8 cellular contexts compared by ENCODE assay signal in the genomic region with DNA sequence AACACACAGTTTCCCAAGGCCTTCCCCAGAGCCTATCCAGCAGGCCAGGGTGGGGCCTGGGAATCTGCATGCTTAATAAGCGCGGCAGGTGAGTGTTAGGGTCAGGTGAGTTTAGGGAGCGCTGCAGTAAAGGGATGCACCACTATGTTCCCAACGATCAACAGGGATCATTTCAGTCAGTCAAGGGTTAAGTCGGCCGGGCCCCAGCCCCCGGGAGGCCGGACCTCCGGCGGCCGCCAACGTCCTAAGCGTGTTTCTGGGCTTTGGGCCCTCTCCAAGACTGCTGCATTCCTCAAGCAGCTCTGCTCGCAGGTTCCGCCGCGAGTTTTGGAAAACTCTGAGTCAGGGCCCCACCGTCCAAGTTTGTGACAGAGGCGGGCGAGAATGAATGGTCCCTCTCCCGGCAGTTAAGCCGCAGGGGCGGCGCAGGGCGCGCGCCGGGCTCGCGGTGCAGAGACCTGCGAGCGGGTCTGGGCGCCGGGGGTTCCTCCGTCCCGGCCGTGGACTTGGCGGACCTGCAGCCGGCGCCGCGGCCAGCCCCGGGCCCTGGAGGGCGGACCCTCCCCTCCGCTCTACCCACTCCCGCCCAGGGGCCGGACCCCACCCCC.
DNase-seq lines count a peak whose midpoint lies in the region; ATAC-seq and TF ChIP-seq lines count a peak whose summit lies in the region.

No MANE protein-coding gene starts in this region.

- H3K18ac ChIP-seq in neuronal stem cell (ENCODE audit: low read length) = peak overlapping the region; percentile 44

- H2BK15ac ChIP-seq in neuronal stem cell (ENCODE audit: low read length) = no peak overlapping the region

- no peaks in the 10 kb centered on the region; the same call in 1 of the 2 replicates for H3K36me3 ChIP-seq in Panc1 (ENCODE audit: control insufficient read depth, insufficient read depth, low read length)
- no peaks in the 10 kb centered on the region for H3K36me3 ChIP-seq in neuronal stem cell (replicated peaks in 1 of 2; ENCODE audit: control insufficient read depth in 2 of 2, insufficient read depth in 2 of 2, low read length in 2 of 2)

- no peak overlapping the region for H2AK5ac ChIP-seq in neuronal stem cell (ENCODE audit: low read depth, low read length)

- peak overlapping the region; percentile 25 for H3K9ac ChIP-seq in neuronal stem cell (ENCODE audit: low read depth, low read length, poor library complexity)

- H2BK120ac ChIP-seq in neuronal stem cell (ENCODE audit: low read depth, low read length) = peak overlapping the region; percentile 68

- H3K14ac ChIP-seq in neuronal stem cell (ENCODE audit: low read length) = peak overlapping the region; percentile 32

- no peaks in the 10 kb centered on the region for H3K4me1 Mint-ChIP-seq in T-helper 17 cell

- in situ Hi-C loops in Panc1 (cut with HindIII; ENCODE audit: low pct_unique_long_range_greater_than_20kb, low sequenced_read_pairs) = no loop called here

- peak overlapping the region; percentile 87 for H2AFZ ChIP-seq in neuronal stem cell (ENCODE audit: low read length)

- 0 out of 2 replicates have a peak, but pooled peaks cover 4% of the 10 kb centered on the region for H3K4me1 ChIP-seq in Panc1 (ENCODE audit: control insufficient read depth, insufficient read depth, low read length)
- peaks cover 0 to 19% of the 10 kb centered on the region in 2 donors for H3K4me1 ChIP-seq in neuronal stem cell (ENCODE audit: control insufficient read depth in 2 of 2, insufficient read depth in 1 of 2, low read depth in 1 of 2, low read length in 2 of 2)

- H3K9me3 ChIP-seq in Panc1 (ENCODE audit: control insufficient read depth, insufficient read depth, low read depth, low read length) (no peaks in the 10 kb centered on the region), neuronal stem cell (replicated peaks in 1 of 2; ENCODE audit: control insufficient read depth in 2 of 2, insufficient read depth in 1 of 2, low read depth in 1 of 2, low read length in 2 of 2) (peaks cover 0 to 3% of the 10 kb centered on the region in 2 donors), T-helper 17 cell (ENCODE audit: control insufficient read depth, low read length, poor library complexity, severe bottlenecking) (no peaks in the 10 kb centered on the region)

- H2BK12ac ChIP-seq in neuronal stem cell (ENCODE audit: low read length) = no peak overlapping the region

- TF ChIP-seq CTCF in Panc1 (IDR thresholded peaks at IDR 0.05) = no peak
- TF ChIP-seq CTCF in fibroblast of villous mesenchyme (IDR thresholded peaks at IDR 0.05; ENCODE audit: insufficient read depth, low read depth, low read length) = no peak

- no peak overlapping the region for H3K4me3 Mint-ChIP-seq in T-helper 17 cell

- intact Hi-C loops in Panc1 (cut with micrococcal nuclease; ENCODE audit: unreplicated experiment) = no loop called here

- peaks cover 31% of the 10 kb centered on the region for H3K27me3 ChIP-seq in Panc1 (ENCODE audit: control insufficient read depth, insufficient read depth, low read length)
- H3K27me3 ChIP-seq in neuronal stem cell (ENCODE audit: control insufficient read depth in 3 of 3, insufficient read depth in 3 of 3, low read depth in 1 of 3, low read length in 3 of 3) = peaks cover 0 to 75% (median 11%) of the 10 kb centered on the region in 3 experiments

- ATAC-seq in Panc1 (peak; percentile 60), HG03175 (IDR thresholded peaks at IDR 0.05; ENCODE audit: unreplicated experiment) (no peak), T-helper 17 cell (no peak), HG03439 (IDR thresholded peaks at IDR 0.05; ENCODE audit: unreplicated experiment) (no peak)

- H3K4me2 ChIP-seq in neuronal stem cell (ENCODE audit: insufficient read depth, low read length, poor library complexity, severe bottlenecking) = peak overlapping the region; percentile 89

- no peaks in the 10 kb centered on the region for H3K79me1 ChIP-seq in neuronal stem cell (ENCODE audit: low read depth, low read length)

- no CpG with 5 or more reads among the region's 47 CpGs for WGBS in neuronal stem cell (ENCODE audit: extremely low coverage in 2 of 2, insufficient read length in 2 of 2, insufficient replicate concordance in 1 of 2), 2 donors

- H3K27me3 Mint-ChIP-seq in T-helper 17 cell = peaks cover 69% of the 10 kb centered on the region

- H3K36me3 Mint-ChIP-seq in T-helper 17 cell (ENCODE audit: low read depth) = peaks cover 3% of the 10 kb centered on the region

- no peak overlapping the region for H3K4ac ChIP-seq in neuronal stem cell (ENCODE audit: low read length)

- H4K8ac ChIP-seq in neuronal stem cell (ENCODE audit: low read depth, low read length) = no peak overlapping the region

- H3K27ac Mint-ChIP-seq in T-helper 17 cell = no peak overlapping the region

- POLR2A ChIA-PET in Panc1 (lab: Charles Lee) = no interaction called here

- BruUV-seq in Panc1 (replicated peaks; lab: Mats Ljungman, UMichigan) = no TSS peak

- H3K23ac ChIP-seq in neuronal stem cell (ENCODE audit: low read depth, low read length, poor library complexity) = no peak overlapping the region

- no peak overlapping the region for H4K91ac ChIP-seq in neuronal stem cell (ENCODE audit: low read depth, low read length, poor library complexity)

- H3K27ac ChIP-seq in Panc1 (ENCODE audit: low read length) (no peak overlapping the region), neuronal stem cell (replicated peaks; ENCODE audit: low read length) (no peak overlapping the region)

- DNase-seq in AG20443 (ENCODE audit: low spot score) (peak; percentile 96), Panc1 (ENCODE audit: low read depth, low spot score) (no peak), fibroblast of villous mesenchyme (ENCODE audit: low read depth) (peak; percentile 77), neuronal stem cell (ENCODE audit: low spot score) (peak; percentile 14), NCI-H1930 (lab: John Stamatoyannopoulos, UW) (no peak), T-helper 17 cell (no peak)

- peak overlapping the region; percentile 42 to 50 for H3K4me3 ChIP-seq in Panc1 (ENCODE audit: low read depth in 2 of 2, low read length in 2 of 2)
- H3K4me3 ChIP-seq in fibroblast of villous mesenchyme (ENCODE audit: low read depth, low read length) = peak overlapping the region; percentile 59
- H3K4me3 ChIP-seq in neuronal stem cell (ENCODE audit: low read length in 2 of 2) = peak overlapping the region; percentile 42 to 83

- CTCF ChIA-PET in Panc1 (lab: Charles Lee) = no interaction called here

- peak overlapping the region; percentile 2 for H2BK5ac ChIP-seq in neuronal stem cell (ENCODE audit: low read length)

Comparison
In these comparisons a context has a peak if more than half of its experiments do, and no peak if none do; other contexts are left out.
1. DNase-seq: peak in AG20443 (single experiment), fibroblast of villous mesenchyme (single experiment) and neuronal stem cell (single experiment); none in Panc1 (single experiment), NCI-H1930 (0 of 2) and T-helper 17 cell (0 of 3).
2. Peak in every context shown above with its lines, with median percentiles within 50 percentile points of each other: H3K4me3 ChIP-seq.